Comparison of ENCODE assay signal across 22 cellular contexts in genomic region chr11:57049749-57050148, GRCh38.
"Had no signal": no experiment of that assay in that cellular context is flagged by ENCODE, and none has a peak within 500 bp of the region (broad histone marks: within the 10 kb centered on the region; RNA-seq: fewer than 3 reads in every experiment).

No MANE protein-coding gene starts in this region.

- H3K4me1 Mint-ChIP-seq: IgD-negative memory B cell had no signal

- H3K27ac ChIP-seq: HL-60, KMS-11, PC-9, Peyer's patch, SJSA1, SK-N-MC had no signal

- H3K9me3 ChIP-seq: Peyer's patch, SJSA1 had no signal

- H3K27me3 ChIP-seq: Peyer's patch, SJSA1 had no signal

- H3K36me3 Mint-ChIP-seq: IgD-negative memory B cell had no signal

- DNase-seq: Kasumi-1, MM.1S, NCI-H1092 treated with DMSO at 0.1 percent for 48 hours, NCI-H1436, NCI-H187, NCI-H2029, NCI-H2081 treated with DMSO at 0.1 percent for 48 hours, NCI-H2171 treated with DMSO at 0.1 percent for 48 hours, NCI-H345, NCI-H446 treated with DMSO at 0.1 percent for 48 hours, NCI-H510A treated with DMSO at 0.1 percent for 48 hours, NCI-H526, PC-9, Peyer's patch, SIG-M5 had no signal

- H3K9ac ChIP-seq: KMS-11 had no signal

- H3K27me3 Mint-ChIP-seq: IgD-negative memory B cell had no signal

- H2AFZ ChIP-seq: PC-9 had no signal

- H3K36me3 ChIP-seq: Peyer's patch, SJSA1 had no signal

- H3K4me2 ChIP-seq: KMS-11, PC-9 had no signal

- H3K4me3 ChIP-seq: K562, PC-9, Peyer's patch, SJSA1, SK-N-MC had no signal

- H3K27ac Mint-ChIP-seq: IgD-negative memory B cell had no signal

- FAIRE-seq: HTR-8/SVneo, K562 had no signal

- H3K4me1 ChIP-seq: Peyer's patch, SJSA1 had no signal

- H3K4me3 Mint-ChIP-seq: IgD-negative memory B cell had no signal
